ENCODE assay signal across 11 cellular contexts in the genomic region with DNA sequence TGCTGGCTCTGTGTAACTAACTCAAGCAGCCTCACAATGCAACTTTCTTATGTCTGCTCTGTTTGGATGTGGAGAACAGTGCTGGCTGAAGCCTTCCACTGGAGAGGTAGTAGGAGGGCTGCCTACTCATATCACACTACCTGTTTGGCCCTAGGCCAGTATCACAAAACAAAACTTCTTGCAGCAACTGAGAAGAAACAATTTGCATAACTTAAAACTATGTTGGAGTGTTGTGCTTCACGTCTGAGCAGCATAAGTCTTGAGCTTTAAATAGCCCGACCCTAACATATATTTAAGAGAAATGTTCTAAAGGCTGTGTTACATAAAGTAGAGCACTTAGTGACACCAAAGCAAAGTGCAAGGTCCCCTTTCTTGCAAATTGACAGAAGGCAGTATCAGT.
DNase-seq lines count a peak whose midpoint lies in the region; ATAC-seq and TF ChIP-seq lines count a peak whose summit lies in the region.
"Had no signal": no experiment of that assay in that cellular context is flagged by ENCODE, and none has a peak within 500 bp of the region (broad histone marks: within the 10 kb centered on the region; RNA-seq: fewer than 3 reads in every experiment).

No MANE protein-coding gene starts in this region.

- H3K36me3 Mint-ChIP-seq in chondrocyte (ENCODE audit: low read depth), result no peaks in the 10 kb centered on the region
- H3K36me3 Mint-ChIP-seq: memory B cell had no signal

- H3K9me3 Mint-ChIP-seq in chondrocyte (ENCODE audit: low read depth), result no peaks in the 10 kb centered on the region
- H3K9me3 Mint-ChIP-seq: memory B cell had no signal

- no peak overlapping the region for H3K27ac Mint-ChIP-seq in chondrocyte (ENCODE audit: unreplicated experiment)
- H3K27ac Mint-ChIP-seq: effector memory CD8-positive, alpha-beta T cell; memory B cell had no signal

- no peak overlapping the region for H3K4me3 Mint-ChIP-seq in chondrocyte (ENCODE audit: unreplicated experiment)
- H3K4me3 Mint-ChIP-seq: effector memory CD8-positive, alpha-beta T cell; memory B cell had no signal

- peak; percentile 74 for ATAC-seq in GM18868 (IDR thresholded peaks at IDR 0.05; ENCODE audit: unreplicated experiment)
- ATAC-seq in GM21390 (IDR thresholded peaks at IDR 0.05; ENCODE audit: unreplicated experiment), result peak; percentile 73
- peak; percentile 71 for ATAC-seq in HG03039 (IDR thresholded peaks at IDR 0.05; ENCODE audit: unreplicated experiment)
- ATAC-seq: effector memory CD8-positive, alpha-beta T cell had no signal

- peaks cover 18% of the 10 kb centered on the region for H3K4me1 Mint-ChIP-seq in chondrocyte (ENCODE audit: low read depth)

- TF ChIP-seq CTCF in chondrocyte (IDR thresholded peaks at IDR 0.05), result no peak

- H3K27me3 Mint-ChIP-seq in chondrocyte (ENCODE audit: low read depth), result no peaks in the 10 kb centered on the region

- DNase-seq in germinal center (ENCODE audit: low spot score) (peak; percentile 18), GF-D8 (lab: John Stamatoyannopoulos, UW) (no peak), chondrocyte (ENCODE audit: low spot score) (no peak), HPDE6-E6E7 (ENCODE audit: extremely low spot score) (no peak)
- DNase-seq: effector memory CD8-positive, alpha-beta T cell; NCI-H226; SK-N-SH had no signal
